Comparison of ENCODE assay signal across 18 cellular contexts in genomic region chr3:159731254-159731653, GRCh38.
DNase-seq lines count a peak whose midpoint lies in the region; ATAC-seq, FAIRE-seq and TF ChIP-seq lines count a peak whose summit lies in the region.
"Had no signal": no experiment of that assay in that cellular context is flagged by ENCODE, and none has a peak within 500 bp of the region (broad histone marks: within the 10 kb centered on the region; RNA-seq: fewer than 3 reads in every experiment).

No MANE protein-coding gene starts in this region.

- H3K9me1 ChIP-seq in IMR-90 (ENCODE audit: insufficient read depth, low read length) (peaks cover 5% of the 10 kb centered on the region), K562 (ENCODE audit: control insufficient read depth, insufficient read depth, low read length) (no peaks in the 10 kb centered on the region)

- intact Hi-C loops in Caco-2 (cut with micrococcal nuclease; ENCODE audit: unreplicated experiment) (loop anchor here (10.0 kb wide), 1 partner anchor 266 kb away; no protein-coding TSS in a partner anchor), IMR-90 (cut with micrococcal nuclease) (loop anchor here (5.0 kb wide), 1 partner anchor 94 kb away; no protein-coding TSS in a partner anchor), K562 (cut with micrococcal nuclease) (no loop called here), esophagus squamous epithelium (cut with DNase I) (no loop called here), Calu3 (cut with micrococcal nuclease; ENCODE audit: unreplicated experiment) (loop anchor here (5.0 kb wide), 1 partner anchor 94 kb away; no protein-coding TSS in a partner anchor)

- peak overlapping the region; percentile 80 for H2BK120ac ChIP-seq in IMR-90 (ENCODE audit: low read depth, low read length)
- no peak overlapping the region for H2BK120ac ChIP-seq in mesenchymal stem cell (ENCODE audit: low read depth, low read length)

- H2AK5ac ChIP-seq in IMR-90 (ENCODE audit: low read depth, low read length): no peak overlapping the region
- peak overlapping the region; percentile 75 for H2AK5ac ChIP-seq in mesenchymal stem cell (ENCODE audit: low read length, severe bottlenecking)

- WGBS in IMR-90 (ENCODE audit: extremely low coverage in 2 of 2, insufficient read length in 1 of 2), 2 experiments: 100% methylated on average over 2 of the region's 6 CpGs; no CpG with 5 or more reads in 1 of the 2 experiments
- WGBS in K562 (ENCODE audit: insufficient coverage, low coverage, missing lambda C conversion rate): 0% methylated on average over 6 of the region's 6 CpGs
- 89% methylated on average over 6 of the region's 6 CpGs for WGBS in mesenchymal stem cell
- 86 to 87% methylated on average over 6 of the region's 6 CpGs for WGBS in esophagus squamous epithelium, 2 donors

- H3K4ac ChIP-seq in IMR-90 (ENCODE audit: low read depth, low read length) (peak overlapping the region; percentile 67), mesenchymal stem cell (ENCODE audit: low read depth in 1 of 2, low read length in 2 of 2) (no peak overlapping the region)

- H3K9ac ChIP-seq in IMR-90 (ENCODE audit: low read depth, low read length) (no peak overlapping the region), K562 (ENCODE audit: insufficient read depth in 1 of 2, low read depth in 2 of 2, low read length in 2 of 2) (no peak overlapping the region), mesenchymal stem cell (ENCODE audit: low read length) (no peak overlapping the region)
- H3K9ac ChIP-seq: KMS-11 had no signal

- H4K20me1 ChIP-seq in IMR-90 (ENCODE audit: insufficient read depth, low read length): 0 out of 2 replicates have a peak, but pooled peaks cover 6% of the 10 kb centered on the region
- no peaks in the 10 kb centered on the region for H4K20me1 ChIP-seq in K562 (replicated peaks; ENCODE audit: control insufficient read depth, insufficient read depth, low read length)

- H3K4me1 ChIP-seq in Caco-2: peaks cover 38% of the 10 kb centered on the region
- H3K4me1 ChIP-seq in IMR-90 (ENCODE audit: control insufficient read depth, insufficient read depth, low read length): peaks cover 15% of the 10 kb centered on the region
- no peaks in the 10 kb centered on the region for H3K4me1 ChIP-seq in K562 (replicated peaks in 1 of 2; ENCODE audit: control insufficient read depth in 2 of 2, insufficient read depth in 2 of 2, low read length in 2 of 2)
- peaks cover 6% of the 10 kb centered on the region for H3K4me1 ChIP-seq in mesenchymal stem cell (ENCODE audit: control insufficient read depth, insufficient read depth, low read depth, low read length)
- H3K4me1 ChIP-seq in esophagus squamous epithelium: peaks cover 0 to 22% (median 7%) of the 10 kb centered on the region in 3 donors

- H2AFZ ChIP-seq in IMR-90 (replicated peaks; ENCODE audit: low read length, poor library complexity) (no peak overlapping the region), K562 (ENCODE audit: low read depth, low read length) (no peak overlapping the region), mesenchymal stem cell (ENCODE audit: low read depth, low read length) (no peak overlapping the region)

- H3K9me3 ChIP-seq in Caco-2 (no peaks in the 10 kb centered on the region), IMR-90 (ENCODE audit: control insufficient read depth, insufficient read depth, low read length) (no peaks in the 10 kb centered on the region), K562 (replicated peaks; ENCODE audit: control insufficient read depth, insufficient read depth, low read depth, low read length) (no peaks in the 10 kb centered on the region; the same call in 1 of the 2 replicates), mesenchymal stem cell (ENCODE audit: control insufficient read depth, low read length) (no peaks in the 10 kb centered on the region), esophagus squamous epithelium (no peaks in the 10 kb centered on the region)

- H4K8ac ChIP-seq in IMR-90 (ENCODE audit: low read depth in 2 of 2, low read length in 2 of 2): peak overlapping the region; percentile 33 to 59; a peak in 3 of 4 replicates
- H4K8ac ChIP-seq in mesenchymal stem cell (ENCODE audit: low read length): no peak overlapping the region

- H3K36me3 Mint-ChIP-seq in Caco-2 (ENCODE audit: insufficient read depth, unreplicated experiment) (peaks cover 17% of the 10 kb centered on the region), Calu3 (ENCODE audit: insufficient read depth, unreplicated experiment) (no peaks in the 10 kb centered on the region)

- no TSS peak for BruUV-seq in Caco-2 (replicated peaks; lab: Mats Ljungman, UMichigan)
- no TSS peak for BruUV-seq in IMR-90 (replicated peaks; lab: Mats Ljungman, UMichigan)
- BruUV-seq in K562 (replicated peaks; lab: Mats Ljungman, UMichigan): no TSS peak
- no TSS peak for BruUV-seq in Calu3 (replicated peaks; lab: Mats Ljungman, UMichigan)

- H3K27ac Mint-ChIP-seq in Caco-2 (ENCODE audit: unreplicated experiment): peak overlapping the region; percentile 80
- H3K27ac Mint-ChIP-seq in Calu3 (ENCODE audit: unreplicated experiment): no peak overlapping the region

- no peak overlapping the region for H2AK9ac ChIP-seq in IMR-90 (replicated peaks; ENCODE audit: low read depth, low read length, poor library complexity)

- H3K79me2 ChIP-seq in K562 (ENCODE audit: control insufficient read depth, insufficient read depth, low read length): no peaks in the 10 kb centered on the region

- no peak overlapping the region for H3K14ac ChIP-seq in IMR-90 (replicated peaks; ENCODE audit: low read depth, low read length)
- no peak overlapping the region for H3K14ac ChIP-seq in mesenchymal stem cell (ENCODE audit: low read length in 2 of 2)

- DNase-seq in Caco-2 (no peak), IMR-90 (no peak), K562 (ENCODE audit: extremely low read depth in 1 of 4, low spot score in 3 of 4) (no peak), mesenchymal stem cell (no peak), esophagus squamous epithelium (lab: John Stamatoyannopoulos, UW) (no peak), Calu3 (no peak)
- DNase-seq in stimulated activated CD4-positive, alpha-beta T cell treated with anti-CD3 and anti-CD28 coated beads, Interleukin-15, amount 100 ng/mL, for 24 hours: no peak
- DNase-seq: C1 segment of cervical spinal cord, DMS153, H9, NCI-H1092 treated with DMSO at 0.1 percent for 48 hours, NCI-H1694 treated with DMSO at 0.1 percent for 48 hours, NCI-H446, NCI-H748 treated with DMSO at 0.1 percent for 48 hours, Right ventricle myocardium superior had no signal

- H3K27me3 ChIP-seq in Caco-2 (replicated peaks; ENCODE audit: control insufficient read depth, insufficient read depth, low read length) (no peaks in the 10 kb centered on the region), IMR-90 (ENCODE audit: control insufficient read depth, insufficient read depth, low read length) (no peaks in the 10 kb centered on the region), K562 (ENCODE audit: control insufficient read depth in 2 of 2, insufficient read depth in 2 of 2, low read length in 2 of 2) (no peaks in the 10 kb centered on the region), mesenchymal stem cell (ENCODE audit: control insufficient read depth in 1 of 2, insufficient read depth in 1 of 2, low read length in 2 of 2) (no peaks in the 10 kb centered on the region), esophagus squamous epithelium (no peaks in the 10 kb centered on the region)

- in situ Hi-C loops in IMR-90 (cut with MboI; ENCODE audit: low sequenced_read_pairs): no loop called here
- in situ Hi-C loops in K562 (cut with MboI): no loop called here

- H3K18ac ChIP-seq in IMR-90 (ENCODE audit: low read depth, low read length) (peak overlapping the region; percentile 53; the same call in 1 of the 2 replicates), mesenchymal stem cell (ENCODE audit: low read depth in 1 of 2, low read length in 2 of 2) (peak overlapping the region; percentile 1 to 23)

- H3K4me1 Mint-ChIP-seq in Caco-2 (ENCODE audit: low read depth, unreplicated experiment) (peaks cover 17% of the 10 kb centered on the region), Calu3 (ENCODE audit: low read depth, unreplicated experiment) (peaks cover 39% of the 10 kb centered on the region)

- TF ChIP-seq CTCF in Caco-2 (IDR thresholded peaks at IDR 0.05; ENCODE audit: insufficient read depth in 1 of 2, low read depth in 1 of 2, low read length in 1 of 2, severe bottlenecking in 1 of 2, unreplicated experiment in 1 of 2) (no peak), IMR-90 (conservative IDR thresholded peaks at IDR 0.05; ENCODE audit: low read depth, low read length) (no peak), K562 (IDR thresholded peaks at IDR 0.05 in 2 of 3, conservative IDR thresholded peaks at IDR 0.05 in 1 of 3; ENCODE audit: insufficient read depth in 2 of 3, low read depth in 1 of 3, low read length in 3 of 3) (no peak), esophagus squamous epithelium (IDR thresholded peaks at IDR 0.05) (no peak), Calu3 (IDR thresholded peaks at IDR 0.05; ENCODE audit: unreplicated experiment) (no peak)

- no peak for TF ChIP-seq RAD21 in IMR-90 (IDR thresholded peaks at IDR 0.05; ENCODE audit: low read length)
- TF ChIP-seq RAD21 in K562 (CRISPR knock-in tag; conservative IDR thresholded peaks at IDR 0.05 in 1 of 2, IDR thresholded peaks at IDR 0.05 in 1 of 2): no peak

- no peaks in the 10 kb centered on the region for H3K36me3 ChIP-seq in Caco-2 (ENCODE audit: control insufficient read depth, insufficient read depth, low read length)
- H3K36me3 ChIP-seq in IMR-90 (ENCODE audit: control insufficient read depth, insufficient read depth, low read length): no peaks in the 10 kb centered on the region
- H3K36me3 ChIP-seq in K562 (ENCODE audit: control insufficient read depth, insufficient read depth, low read length): no peaks in the 10 kb centered on the region
- no peaks in the 10 kb centered on the region for H3K36me3 ChIP-seq in mesenchymal stem cell (ENCODE audit: control insufficient read depth in 1 of 2, insufficient read depth in 2 of 2, low read depth in 1 of 2, low read length in 2 of 2)
- H3K36me3 ChIP-seq in esophagus squamous epithelium: no peaks in the 10 kb centered on the region

- peaks cover 5 to 6% of the 10 kb centered on the region in 2 experiments; a peak in 3 of 4 replicates for H3K79me1 ChIP-seq in IMR-90 (ENCODE audit: low read depth in 1 of 2, low read length in 2 of 2)
- H3K79me1 ChIP-seq in mesenchymal stem cell (replicated peaks; ENCODE audit: low read length, poor library complexity, severe bottlenecking): peaks cover 4% of the 10 kb centered on the region

- dilution Hi-C loops in IMR-90 (cut with HindIII; ENCODE audit: low sequenced_read_pairs, unreplicated experiment): no loop called here

- POLR2A ChIA-PET in Caco-2 (lab: Charles Lee): no interaction called here
- POLR2A ChIA-PET in IMR-90 (lab: Charles Lee; ENCODE audit: unreplicated experiment): no interaction called here
- POLR2A ChIA-PET in K562 (lab: Yijun Ruan, JAX): no interaction called here

- no peaks in the 10 kb centered on the region for H3K27me3 Mint-ChIP-seq in Caco-2 (ENCODE audit: insufficient read depth, unreplicated experiment)
- H3K27me3 Mint-ChIP-seq in Calu3 (ENCODE audit: unreplicated experiment): no peaks in the 10 kb centered on the region

- no peak overlapping the region for H3K56ac ChIP-seq in IMR-90 (ENCODE audit: extremely low read depth, insufficient read depth, low read length)

- peak overlapping the region; percentile 31; the same call in 1 of the 3 replicates for H2BK15ac ChIP-seq in IMR-90 (ENCODE audit: low read depth, low read length)
- H2BK15ac ChIP-seq in mesenchymal stem cell (ENCODE audit: low read depth, poor library complexity, severe bottlenecking): no peak overlapping the region

- H3K4me3 Mint-ChIP-seq in Caco-2 (ENCODE audit: unreplicated experiment) (peak overlapping the region; percentile 95), Calu3 (ENCODE audit: low read depth, unreplicated experiment) (no peak overlapping the region)
- H3K4me3 Mint-ChIP-seq: H9 had no signal

- CTCF ChIA-PET in Caco-2 (lab: Charles Lee) (no interaction called here), IMR-90 (lab: Yijun Ruan, JAX) (no interaction called here), K562 (lab: Yijun Ruan, JAX; ENCODE audit: low intra/inter-chr PET ratio) (no interaction called here), Calu3 (lab: Charles Lee) (interaction anchor here (0.7 kb wide), 1 partner anchor 99 kb away, joined by 4 read pairs; no protein-coding TSS in a partner anchor)

- no peak for ATAC-seq in IMR-90 (ENCODE audit: low read depth)
- ATAC-seq in K562: 0 out of 3 replicates have a peak, but pooled peaks have one; percentile 49
- no peak for ATAC-seq in GM18519 (IDR thresholded peaks at IDR 0.05; ENCODE audit: low FRiP score, unreplicated experiment)

- H3K23ac ChIP-seq in IMR-90 (ENCODE audit: low read depth, low read length): no peak overlapping the region
- H3K23ac ChIP-seq in mesenchymal stem cell (ENCODE audit: low read length in 2 of 2): no peak overlapping the region

- H3K27ac ChIP-seq in IMR-90 (ENCODE audit: insufficient read depth, low read length) (no peak overlapping the region), K562 (ENCODE audit: extremely low read depth, low read depth, low read length) (no peak overlapping the region), mesenchymal stem cell (ENCODE audit: low read length, poor library complexity, severe bottlenecking) (peak overlapping the region; percentile 98), esophagus squamous epithelium (no peak overlapping the region)
- H3K27ac ChIP-seq: KMS-11, SK-N-MC had no signal

- H3K4me2 ChIP-seq in IMR-90 (ENCODE audit: low read depth, low read length): no peak overlapping the region
- no peak overlapping the region for H3K4me2 ChIP-seq in K562 (ENCODE audit: insufficient read depth, low read length)
- no peak overlapping the region for H3K4me2 ChIP-seq in mesenchymal stem cell (ENCODE audit: low read length, poor library complexity, severe bottlenecking)
- H3K4me2 ChIP-seq: KMS-11 had no signal

- FAIRE-seq in K562 (lab: Jason Lieb, UNC): no peak

- no peak overlapping the region for H2BK12ac ChIP-seq in mesenchymal stem cell (ENCODE audit: low read length in 2 of 2)

- H3K4me3 ChIP-seq in Caco-2 (ENCODE audit: low read depth, low read length) (no peak overlapping the region), IMR-90 (ENCODE audit: insufficient read depth, low read depth, low read length) (no peak overlapping the region), K562 (no peak overlapping the region), mesenchymal stem cell (ENCODE audit: insufficient read depth in 1 of 2, low read depth in 1 of 2, low read length in 2 of 2) (no peak overlapping the region), esophagus squamous epithelium (no peak overlapping the region)
- H3K4me3 ChIP-seq: SK-N-MC had no signal

- H2BK20ac ChIP-seq in IMR-90 (ENCODE audit: low read depth, low read length): peak overlapping the region; percentile 28

- H3K9me3 Mint-ChIP-seq in Caco-2 (ENCODE audit: unreplicated experiment): no peaks in the 10 kb centered on the region
- H3K9me3 Mint-ChIP-seq in Calu3 (ENCODE audit: low read depth, unreplicated experiment): no peaks in the 10 kb centered on the region
- H3K9me3 Mint-ChIP-seq: H9 had no signal

- no peak for TF ChIP-seq EP300 in K562 (IDR thresholded peaks at IDR 0.05; ENCODE audit: low read length)

- TF ChIP-seq POLR2A in IMR-90 (IDR thresholded peaks at IDR 0.05; ENCODE audit: low read depth, low read length) (no peak), K562 (conservative IDR thresholded peaks at IDR 0.05) (no peak), esophagus squamous epithelium (IDR thresholded peaks at IDR 0.05) (no peak)

- peak overlapping the region; percentile 19; the same call in 1 of the 2 replicates for H4K5ac ChIP-seq in IMR-90 (ENCODE audit: low read depth, low read length)

- H4K91ac ChIP-seq in IMR-90 (ENCODE audit: insufficient read depth, low read depth, low read length): peak overlapping the region; percentile 54
- no peak overlapping the region for H4K91ac ChIP-seq in mesenchymal stem cell (ENCODE audit: low read length)

- H2BK5ac ChIP-seq in IMR-90 (ENCODE audit: low read depth, low read length, poor library complexity, severe bottlenecking): no peak overlapping the region
- H2BK5ac ChIP-seq in mesenchymal stem cell (ENCODE audit: low read depth, low read length, poor library complexity, severe bottlenecking): no peak overlapping the region

Comparison
In these comparisons a context has a peak if more than half of its experiments do, and no peak if none do; other contexts are left out.
1. intact Hi-C loops: an anchor here in Caco-2 (10.0 kb wide), IMR-90 (5.0 kb wide) and Calu3 (5.0 kb wide); none called in K562 and esophagus squamous epithelium.